27 cellular contexts compared by ENCODE assay signal in the genomic region with DNA sequence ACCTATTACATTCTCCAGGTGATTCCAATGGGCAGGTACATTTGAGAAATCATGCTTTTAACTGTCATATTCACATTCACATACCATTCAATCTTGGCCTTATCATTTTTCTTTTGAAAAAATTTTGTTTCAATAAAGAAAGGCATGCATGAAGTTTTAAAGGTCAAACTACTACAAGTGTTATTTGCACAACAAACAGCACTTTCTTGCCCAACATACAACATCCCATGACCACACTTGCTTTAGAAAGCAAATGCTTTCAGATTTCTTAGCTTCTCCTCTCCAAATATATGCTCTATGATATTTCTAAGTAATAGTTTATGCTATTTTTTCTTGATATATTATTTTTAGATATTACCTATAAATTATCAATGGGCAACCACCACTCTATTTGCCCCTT.
"Had no signal": no experiment of that assay in that cellular context is flagged by ENCODE, and none has a peak within 500 bp of the region (broad histone marks: within the 10 kb centered on the region; RNA-seq: fewer than 3 reads in every experiment).

No MANE protein-coding gene starts in this region.

- H3K4me1 ChIP-seq: stomach, suprapubic skin, testis, thyroid gland, tibial artery, tibial nerve, transverse colon, upper lobe of left lung, upper lobe of right lung, uterus, vagina had no signal

- H3K36me3 ChIP-seq: stomach, suprapubic skin, thoracic aorta, thyroid gland, tibial artery, tibial nerve, transverse colon, upper lobe of left lung, upper lobe of right lung, uterus, vagina had no signal

- H3K27me3 ChIP-seq: stomach, suprapubic skin, testis, thyroid gland, tibial artery, tibial nerve, transverse colon, upper lobe of left lung, upper lobe of right lung, uterus, vagina had no signal

- H3K4me3 ChIP-seq: stomach, suprapubic skin, testis, thoracic aorta, thyroid gland, tibial artery, tibial nerve, transverse colon, upper lobe of left lung, upper lobe of right lung, uterus, vagina had no signal

- H3K27ac ChIP-seq: stomach, suprapubic skin, testis, thoracic aorta, thyroid gland, tibial artery, tibial nerve, transverse colon, upper lobe of left lung, upper lobe of right lung, uterus, vagina had no signal

- ATAC-seq: stimulated activated effector memory CD8-positive, alpha-beta T cell treated with anti-CD3 and anti-CD28 coated beads, Interleukin-12 subunit alpha, Interleukin-12 subunit beta, amount 100 ng/mL, for 72 hours; stimulated activated memory B cell treated with anti-CD40 and anti-IgM and Interleukin-4, amounts not matched to agents 10 μg/mL and 1 μg/mL and 100 μg/mL, for 72 hours; stimulated activated naive B cell treated with anti-CD40 and anti-IgM and Interleukin-4, amounts not matched to agents 10 μg/mL and 1 μg/mL and 100 μg/mL, for 72 hours; stimulated activated naive CD8-positive, alpha-beta T cell treated with anti-CD3 and anti-CD28 coated beads, Interleukin-15, amount 100 ng/mL, for 72 hours; stimulated activated naive CD8-positive, alpha-beta T cell treated with anti-CD3 and anti-CD28 coated beads, Interleukin-15, Interleukin-2, amounts not matched to agents 100 U/mL and 50 U/mL, for 24 hours; upper lobe of right lung had no signal

- DNase-seq: stimulated activated CD4-positive, alpha-beta T cell treated with anti-CD3 and anti-CD28 coated beads, Interleukin-2, amount 100 ng/mL, for 48 hours; stimulated activated CD4-positive, alpha-beta T cell treated with anti-CD3 and anti-CD28 coated beads, Interleukin-4, amount 100 ng/mL, for 1 hour; stimulated activated CD4-positive, alpha-beta T cell treated with anti-CD3 and anti-CD28 coated beads, Interleukin-4, amount 100 ng/mL, for 24 hours; stimulated activated CD4-positive, alpha-beta T cell treated with anti-CD3 and anti-CD28 coated beads, Interleukin-4, amount 100 ng/mL, for 4 hours; stimulated activated CD8-positive, alpha-beta memory T cell treated with anti-CD3 and anti-CD28 coated beads, Interleukin-4, amount 100 ng/mL, for 48 hours; stimulated activated naive B cell treated with anti-CD40 and anti-IgM and Interleukin-4, amounts not matched to agents 10 μg/mL and 1 μg/mL and 100 μg/mL, for 72 hours; stimulated activated naive CD4-positive, alpha-beta T cell; stimulated activated naive CD4-positive, alpha-beta T cell treated with Interleukin-2 at 50 U/mL for 16 hours; stimulated activated naive CD8-positive, alpha-beta T cell treated with anti-CD3 and anti-CD28 coated beads, Interleukin-15, amount 100 ng/mL, for 72 hours; stimulated activated naive CD8-positive, alpha-beta T cell treated with anti-CD3 and anti-CD28 coated beads, Interleukin-15, Interleukin-2, amounts not matched to agents 100 U/mL and 50 U/mL, for 24 hours; stomach; substantia nigra; testis; thyroid gland; tibial artery; transverse colon; trophoblast cell; upper lobe of left lung; upper lobe of right lung; uterus had no signal

- H3K9me3 ChIP-seq: stomach, suprapubic skin, testis, thoracic aorta, thyroid gland, tibial artery, tibial nerve, transverse colon, upper lobe of left lung, upper lobe of right lung, uterus, vagina had no signal

- FAIRE-seq: urothelium cell line had no signal
